21 cellular contexts compared by ENCODE assay signal in the genomic region with DNA sequence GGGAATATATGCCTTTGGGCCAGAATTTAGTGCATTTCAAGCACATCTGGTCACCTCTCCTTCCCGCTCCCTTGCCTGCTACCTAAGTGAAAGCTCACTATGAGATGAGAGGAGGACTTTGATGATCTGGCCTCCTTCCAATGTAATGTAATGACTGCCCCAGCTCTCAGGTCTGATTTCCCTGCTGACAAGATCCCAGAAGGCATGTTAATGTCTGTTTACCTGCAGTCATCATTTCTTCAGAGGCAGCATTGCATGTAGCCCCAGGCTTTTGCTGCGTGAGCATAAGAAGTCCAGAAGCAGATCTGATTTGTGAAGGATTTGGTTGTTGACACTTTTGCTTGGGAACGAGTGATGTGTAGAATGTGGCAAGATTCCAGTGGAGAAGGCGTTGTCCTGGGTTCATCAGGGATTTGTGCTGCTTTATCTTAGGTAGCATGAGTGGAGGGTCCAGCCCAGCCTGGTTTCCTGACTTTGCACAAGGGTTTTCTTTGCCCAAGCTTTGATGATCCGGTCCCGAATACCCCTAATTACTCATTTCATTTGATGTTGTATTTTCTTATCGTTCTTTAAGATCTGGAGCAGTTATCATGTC.
"Had no signal": no experiment of that assay in that cellular context is flagged by ENCODE, and none has a peak within 500 bp of the region (broad histone marks: within the 10 kb centered on the region; RNA-seq: fewer than 3 reads in every experiment).

No MANE protein-coding gene starts in this region.

- H3K36me3 Mint-ChIP-seq: immature natural killer cell had no signal

- FAIRE-seq: small intestine had no signal

- H3K27me3 Mint-ChIP-seq: naive thymus-derived CD4-positive, alpha-beta T cell had no signal

- H3K4me3 Mint-ChIP-seq: immature natural killer cell; naive thymus-derived CD4-positive, alpha-beta T cell; nephron progenitor cell had no signal

- ATAC-seq: gastroesophageal sphincter; left colon; naive thymus-derived CD4-positive, alpha-beta T cell; psoas muscle had no signal

- H3K27me3 ChIP-seq: esophagus muscularis mucosa, gastroesophageal sphincter, neutrophil, stomach, transverse colon had no signal

- H3K4me3 ChIP-seq: esophagus muscularis mucosa, gastroesophageal sphincter, lung, psoas muscle, stomach, thoracic aorta, transverse colon had no signal

- DNase-seq: effector memory CD4-positive, alpha-beta T cell; immature natural killer cell; left colon; left ventricle myocardium superior; mesenchymal stem cell; naive thymus-derived CD4-positive, alpha-beta T cell; nephron progenitor cell; psoas muscle; retina; small intestine; stimulated activated CD4-positive, alpha-beta T cell treated with anti-CD3 and anti-CD28 coated beads, Interleukin-12 subunit alpha, Interleukin-12 subunit beta, amount 100 ng/mL, for 4 hours; stimulated activated naive CD4-positive, alpha-beta T cell; stomach; substantia nigra; transverse colon had no signal

- H3K9me3 ChIP-seq: esophagus muscularis mucosa, gastroesophageal sphincter, neutrophil, psoas muscle, stomach, thoracic aorta, transverse colon had no signal

- H3K4me1 ChIP-seq: gastroesophageal sphincter, stomach, transverse colon had no signal

- H3K36me3 ChIP-seq: esophagus muscularis mucosa, gastroesophageal sphincter, neutrophil, stomach, thoracic aorta, transverse colon had no signal

- H3K4me1 Mint-ChIP-seq: immature natural killer cell had no signal

- H3K27ac ChIP-seq: epithelial cell of prostate, esophagus muscularis mucosa, gastroesophageal sphincter, neutrophil, psoas muscle, stomach, thoracic aorta, transverse colon had no signal

- H3K27ac Mint-ChIP-seq: immature natural killer cell had no signal
